Comparison of ENCODE assay signal across 9 cellular contexts in genomic region chr9:120869360-120869687, GRCh38. TPM values are rescaled to one million over a fixed set of nuclear protein-coding genes. Genes with fewer than 3 reads are reported as not detected.
DNase-seq lines count a peak whose midpoint lies in the region; ATAC-seq and TF ChIP-seq lines count a peak whose summit lies in the region.
"Had no signal": no experiment of that assay in that cellular context is flagged by ENCODE, and none has a peak within 500 bp of the region (broad histone marks: within the 10 kb centered on the region; RNA-seq: fewer than 3 reads in every experiment).

No MANE protein-coding gene starts in this region.

- peaks cover 38% of the 10 kb centered on the region for H3K4me1 Mint-ChIP-seq in WTC11

- DNase-seq in WTC11 (ENCODE audit: low spot score) = no peak
- no peak for DNase-seq in foreskin fibroblast
- no peak for DNase-seq in retinal pigment epithelial cell (ENCODE audit: low read depth)
- no peak for DNase-seq in GOT3 (lab: John Stamatoyannopoulos, UW)
- no peak for DNase-seq in kidney tubule cell (ENCODE audit: low spot score)
- DNase-seq: NCI-H748 treated with DMSO at 0.1 percent for 48 hours had no signal

- no peak for ATAC-seq in WTC11
- no peak for ATAC-seq in GM19397 (IDR thresholded peaks at IDR 0.05; ENCODE audit: unreplicated experiment)
- ATAC-seq in GM21576 (IDR thresholded peaks at IDR 0.05; ENCODE audit: unreplicated experiment) = no peak

- H3K4me3 Mint-ChIP-seq in WTC11 = peak overlapping the region; percentile 81

- POLR2A ChIA-PET in WTC11 (lab: Charles Lee) = no interaction called here

- CTCF ChIA-PET in WTC11 (lab: Charles Lee) = interaction anchor here (0.6 to 2.2 kb wide), 8 partner anchors 14 to 112 kb away, joined by 3 to 11 read pairs (median 6); no protein-coding TSS in a partner anchor

- no peaks in the 10 kb centered on the region for H3K27me3 Mint-ChIP-seq in WTC11 (ENCODE audit: low read depth)

- TF ChIP-seq CTCF in GM12875 (IDR thresholded peaks at IDR 0.05; ENCODE audit: borderline replicate concordance, insufficient read depth, low read depth, low read length) (no peak), WTC11 (IDR thresholded peaks at IDR 0.05) (no peak), foreskin fibroblast (IDR thresholded peaks at IDR 0.05; ENCODE audit: low read depth, low read length) (no peak), retinal pigment epithelial cell (conservative IDR thresholded peaks at IDR 0.05; ENCODE audit: low read depth, low read length) (no peak)

- peaks cover 11% of the 10 kb centered on the region for H3K36me3 Mint-ChIP-seq in WTC11

- H3K4me3 ChIP-seq in GM12875 (ENCODE audit: low read depth, low read length) (peak overlapping the region; percentile 47), foreskin fibroblast (ENCODE audit: low read depth in 1 of 2, low read length in 2 of 2) (peak overlapping the region; percentile 51 to 58), retinal pigment epithelial cell (ENCODE audit: low read length) (peak overlapping the region; percentile 69)

- H3K27ac Mint-ChIP-seq in WTC11 = peak overlapping the region; percentile 76; the same call in 1 of the 2 replicates

- H3K9me3 Mint-ChIP-seq in WTC11 = no peaks in the 10 kb centered on the region

TF ChIP-seq in WTC11, 78 proteins besides CTCF, POLR2A, EP300 and RAD21:
- TF ChIP-seq FOXK1 (CRISPR knock-in tag; IDR thresholded peaks at IDR 0.05) (no peak), FOXP1 (CRISPR knock-in tag; IDR thresholded peaks at IDR 0.05; ENCODE audit: borderline replicate concordance) (0 out of 2 replicates have a peak, but pooled peaks have one; percentile 49), ZNF121 (CRISPR knock-in tag; IDR thresholded peaks at IDR 0.05) (no peak)

RNA-seq across cellular contexts. Expression of gene PHF19, which starts 7.7 kb away (rescaled TPM):
- total RNA-seq in WTC11 (2021) = 29.3 to 39.0 TPM (median 35.4 TPM) in 3 replicates

RNA-seq across cellular contexts. Expression of gene PSMD5, which starts 26.6 kb away (rescaled TPM):
- 61.1 to 65.9 TPM (median 65.8 TPM) in 3 replicates for total RNA-seq in WTC11 (2021)

RNA-seq across cellular contexts. Expression of gene TRAF1, which starts 57.3 kb away (rescaled TPM):
- total RNA-seq in WTC11 (2021) = 1.8 to 3.1 TPM (median 2.9 TPM) in 3 replicates
